8 cellular contexts compared by ENCODE assay signal in the genomic region with DNA sequence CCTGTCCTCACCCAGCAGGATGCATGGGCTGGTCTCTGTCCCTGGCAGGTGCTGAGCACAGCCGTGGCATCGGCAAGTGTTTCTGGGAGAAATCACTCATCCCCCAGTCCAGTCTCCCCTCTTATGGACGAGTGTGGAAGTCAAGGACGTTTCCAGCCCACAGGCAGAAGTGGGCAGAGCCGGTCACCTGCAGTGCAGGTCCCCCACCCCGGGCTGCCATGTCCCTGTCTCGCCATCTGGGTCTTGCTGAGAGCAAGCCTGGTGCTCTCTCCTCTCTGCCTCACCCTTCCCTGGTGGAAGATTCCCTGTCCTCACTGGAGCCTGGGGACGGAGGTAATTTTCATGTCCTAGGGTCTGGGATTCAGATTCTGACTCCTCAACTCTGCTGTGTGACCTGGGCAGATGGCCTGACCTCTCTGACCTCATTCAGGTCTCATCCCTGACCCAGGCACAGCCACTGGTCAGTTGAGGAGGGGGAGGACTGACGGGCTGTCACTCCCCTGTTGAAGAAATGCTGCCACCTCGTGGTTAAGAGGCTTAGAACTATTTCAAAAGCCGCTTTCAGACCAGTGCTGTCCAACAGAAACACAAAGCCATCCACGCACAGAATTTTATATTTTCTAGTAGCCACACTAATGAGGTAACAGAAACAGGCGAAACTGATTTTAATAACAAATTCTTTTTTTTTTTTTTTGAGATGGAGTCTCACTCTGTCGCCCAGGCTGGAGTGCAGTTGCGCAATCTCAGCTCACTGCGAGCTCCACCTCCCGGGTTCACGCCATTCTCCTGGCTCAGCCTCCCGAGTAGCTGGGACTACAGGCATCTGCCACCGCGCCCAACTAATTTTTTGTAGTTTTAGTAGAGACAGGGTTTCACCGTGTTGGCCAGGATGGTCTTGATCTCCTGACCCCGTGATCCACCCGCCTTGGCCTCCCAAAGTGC. TPM values are rescaled to one million over a fixed set of nuclear protein-coding genes. Genes with fewer than 3 reads are reported as not detected.
DNase-seq lines count a peak whose midpoint lies in the region; ATAC-seq and TF ChIP-seq lines count a peak whose summit lies in the region.

No MANE protein-coding gene starts in this region.

- H3K4me1 ChIP-seq in BE2C: no peaks in the 10 kb centered on the region; the same call in none of the 2 replicates

- peaks cover 20% of the 10 kb centered on the region for H3K27me3 ChIP-seq in BE2C

- H3K4me3 ChIP-seq in BE2C (ENCODE audit: low read depth, low read length) (no peak overlapping the region), skeletal muscle cell (ENCODE audit: low read depth, low read length) (no peak overlapping the region)

- H3K9me3 ChIP-seq in BE2C: no peaks in the 10 kb centered on the region

- DNase-seq in BE2C: peak; percentile 75
- DNase-seq in NCI-H2081 treated with DMSO at 0.1 percent for 48 hours (lab: John Stamatoyannopoulos, UW): peak; percentile 4
- peak; percentile 76 for DNase-seq in amniotic epithelial cell (ENCODE audit: low read depth)
- DNase-seq in hepatic stellate cell (ENCODE audit: low spot score): peak; percentile 92
- peak; percentile 22 for DNase-seq in skeletal muscle cell (ENCODE audit: low read depth)

- ATAC-seq in HG03342 (IDR thresholded peaks at IDR 0.05; ENCODE audit: unreplicated experiment): no peak
- ATAC-seq in GM19035 (IDR thresholded peaks at IDR 0.05; ENCODE audit: unreplicated experiment): no peak

- no peaks in the 10 kb centered on the region for H3K36me3 ChIP-seq in BE2C

- peak; percentile 84 for TF ChIP-seq CTCF in BE2C (IDR thresholded peaks at IDR 0.05; ENCODE audit: low read depth, low read length)
- peak; percentile 65 for TF ChIP-seq CTCF in GM12873 (IDR thresholded peaks at IDR 0.05; ENCODE audit: insufficient read depth, low read depth, low read length, missing control alignments)

RNA-seq across cellular contexts. Expression of gene CPZ, which starts 1.8 kb away (rescaled TPM):
- 2.1 TPM for polyA plus RNA-seq in BE2C (2012; ENCODE audit: insufficient read depth, insufficient read length, low read depth)

RNA-seq across cellular contexts. Expression of gene GPR78, which starts 14.2 kb away (rescaled TPM):
- polyA plus RNA-seq in BE2C (2012; ENCODE audit: insufficient read depth, insufficient read length, low read depth): 0.25 TPM

Comparison
In these comparisons a context has a peak if more than half of its experiments do, and no peak if none do; other contexts are left out.
1. DNase-seq: peak in every context shown above with its lines; median percentile 92 in hepatic stellate cell; 76 in amniotic epithelial cell; 75 in BE2C; 22 in skeletal muscle cell; 4 in NCI-H2081 treated with DMSO at 0.1 percent for 48 hours.